ENCODE assay signal across 8 cellular contexts in genomic region chr16:30615358-30616076, GRCh38. TPM values are rescaled to one million over a fixed set of nuclear protein-coding genes. Genes with fewer than 3 reads are reported as not detected.
DNase-seq lines count a peak whose midpoint lies in the region; ATAC-seq and TF ChIP-seq lines count a peak whose summit lies in the region.

No MANE protein-coding gene starts in this region.

- no peaks in the 10 kb centered on the region for H3K79me2 ChIP-seq in PC-9 (ENCODE audit: low read depth)

- peak; percentile 81 for DNase-seq in A673 (ENCODE audit: low spot score)
- peak; percentile 57 to 77 for DNase-seq in PC-9
- DNase-seq in left ventricle myocardium superior, result peak; percentile 74
- DNase-seq in stimulated activated CD4-positive, alpha-beta T cell treated with anti-CD3 and anti-CD28 coated beads, Interleukin-2, amount 100 ng/mL, for 48 hours, result peak; percentile 82 to 83
- no peak for DNase-seq in cerebellum (ENCODE audit: low spot score)

- no peaks in the 10 kb centered on the region for H3K9me3 Mint-ChIP-seq in activated T-helper 17 cell treated with anti-CD3 and anti-CD28 coated beads, Interleukin-2, amount 50 U/mL, for 72 hours

- no peak overlapping the region for H3K27ac Mint-ChIP-seq in activated T-helper 17 cell treated with anti-CD3 and anti-CD28 coated beads, Interleukin-2, amount 50 U/mL, for 72 hours

- TF ChIP-seq CTCF in A673 (conservative IDR thresholded peaks at IDR 0.05; ENCODE audit: low read depth, low read length) (peak; percentile 93), PC-9 (conservative IDR thresholded peaks at IDR 0.05) (peak; percentile 84)

- H3K4me1 ChIP-seq in A673 (ENCODE audit: insufficient read depth, low read length, poor library complexity, severe bottlenecking) (no peaks in the 10 kb centered on the region), PC-9 (replicated peaks; ENCODE audit: insufficient read depth) (no peaks in the 10 kb centered on the region; the same call in 1 of the 2 replicates)

- BruUV-seq in A673 (replicated peaks; lab: Mats Ljungman, UMichigan) (no TSS peak), PC-9 (replicated peaks; lab: Mats Ljungman, UMichigan) (no TSS peak)

- POLR2A ChIA-PET in A673 (lab: Charles Lee; ENCODE audit: low non-redundant PET) (interaction anchor here (0.6 kb wide), 1 partner anchor 83 kb away, joined by 3 read pairs; the partner anchor contains the start of gene SRCAP), PC-9 (lab: Charles Lee; ENCODE audit: unreplicated experiment) (no interaction called here)

- no peaks in the 10 kb centered on the region for H3K36me3 ChIP-seq in A673 (ENCODE audit: insufficient read depth, low read length, poor library complexity, severe bottlenecking)
- no peaks in the 10 kb centered on the region for H3K36me3 ChIP-seq in PC-9 (ENCODE audit: low read depth)

- CTCF ChIA-PET in A673 (lab: Charles Lee) (interaction anchor here (0.5 to 2.0 kb wide), 9 partner anchors 13 to 236 kb away, joined by 3 to 18 read pairs (median 3); partner anchors contain the start of gene DCTPP1), PC-9 (lab: Charles Lee) (interaction anchor here (0.7 to 1.4 kb wide), 5 partner anchors 43 to 206 kb away, joined by 3 to 7 read pairs (median 3); partner anchors contain the start of genes DCTPP1 and FBRS)

- peaks cover 7% of the 10 kb centered on the region; the same call in 1 of the 2 replicates for H3F3A ChIP-seq in PC-9 (ENCODE audit: insufficient read depth, low read depth)

- H3K4me3 ChIP-seq in A673 (ENCODE audit: low read depth, low read length, poor library complexity, severe bottlenecking) (no peak overlapping the region), PC-9 (no peak overlapping the region)

- no peaks in the 10 kb centered on the region for H3K36me3 Mint-ChIP-seq in activated T-helper 17 cell treated with anti-CD3 and anti-CD28 coated beads, Interleukin-2, amount 50 U/mL, for 72 hours (ENCODE audit: low read depth)

- H3K27ac ChIP-seq in A673 (ENCODE audit: low read depth, low read length, poor library complexity, severe bottlenecking) (no peak overlapping the region), PC-9 (no peak overlapping the region)

- peak; percentile 62 for ATAC-seq in GM21723 (IDR thresholded peaks at IDR 0.05; ENCODE audit: unreplicated experiment)
- ATAC-seq in activated T-helper 17 cell treated with anti-CD3 and anti-CD28 coated beads, Interleukin-2, amount 50 U/mL, for 72 hours (replicated peaks), result peak; percentile 90
- peak; percentile 72 for ATAC-seq in left ventricle myocardium superior
- no peak for ATAC-seq in HG03159 (IDR thresholded peaks at IDR 0.05; ENCODE audit: unreplicated experiment)

- H3K9me2 ChIP-seq in PC-9 (ENCODE audit: insufficient read depth), result no peaks in the 10 kb centered on the region

- no peak overlapping the region for H2AFZ ChIP-seq in PC-9

- H3K27me3 Mint-ChIP-seq in activated T-helper 17 cell treated with anti-CD3 and anti-CD28 coated beads, Interleukin-2, amount 50 U/mL, for 72 hours, result no peaks in the 10 kb centered on the region

- H4K20me1 ChIP-seq in PC-9 (ENCODE audit: insufficient read depth), result no peaks in the 10 kb centered on the region

- intact Hi-C loops in A673 (cut with micrococcal nuclease; ENCODE audit: unreplicated experiment), result loop anchor here (1.0 kb wide), 1 partner anchor 185 kb away; the partner anchor contains the start of gene DCTPP1
- intact Hi-C loops in PC-9 (cut with micrococcal nuclease; ENCODE audit: unreplicated experiment), result no loop called here
- intact Hi-C loops in left ventricle myocardium superior (cut with micrococcal nuclease), result no loop called here

- no peak overlapping the region for H3K4me3 Mint-ChIP-seq in activated T-helper 17 cell treated with anti-CD3 and anti-CD28 coated beads, Interleukin-2, amount 50 U/mL, for 72 hours

- H3K27me3 ChIP-seq in A673 (replicated peaks; ENCODE audit: insufficient read depth, low read depth, low read length, poor library complexity) (no peaks in the 10 kb centered on the region), PC-9 (ENCODE audit: insufficient read depth, low read depth) (no peaks in the 10 kb centered on the region)

- H3K9me3 ChIP-seq in A673 (ENCODE audit: low read depth, low read length, poor library complexity, severe bottlenecking) (no peaks in the 10 kb centered on the region), PC-9 (ENCODE audit: insufficient read depth, low read depth) (no peaks in the 10 kb centered on the region)

- H3K4me1 Mint-ChIP-seq in activated T-helper 17 cell treated with anti-CD3 and anti-CD28 coated beads, Interleukin-2, amount 50 U/mL, for 72 hours, result no peaks in the 10 kb centered on the region

- no peak overlapping the region for H3K4me2 ChIP-seq in PC-9

RNA-seq across cellular contexts. Expression of gene ZNF689, which starts 5.3 kb away (rescaled TPM):
- total RNA-seq in A673 (2021) (18.1 and 21.1 TPM in 2 replicates), PC-9 (2021) (9.1 and 10.1 TPM in 2 replicates), left ventricle myocardium superior (4.8 TPM), cerebellum (7.2 TPM)
- 10 to 100 TPM in 1 of 2 donors, 1 to 10 TPM in 1; 5.9 to 12.1 TPM for total RNA-seq in activated T-helper 17 cell treated with anti-CD3 and anti-CD28 coated beads, Interleukin-2, amount 50 U/mL, for 72 hours

RNA-seq across cellular contexts. Expression of gene ZNF785, which starts 30.0 kb away (rescaled TPM):
- total RNA-seq in A673 (2021) (21.4 and 23.2 TPM in 2 replicates), PC-9 (2021) (30.9 and 39.8 TPM in 2 replicates), left ventricle myocardium superior (7.3 TPM), cerebellum (23.8 TPM)
- 10 to 100 TPM; 10.5 to 15.5 TPM for total RNA-seq in activated T-helper 17 cell treated with anti-CD3 and anti-CD28 coated beads, Interleukin-2, amount 50 U/mL, for 72 hours

RNA-seq across cellular contexts. Expression of gene PRR14, which starts 35.2 kb away (rescaled TPM):
- total RNA-seq in A673 (2021), result 35.7 and 44.6 TPM in 2 replicates
- 67.3 and 85.3 TPM in 2 replicates for total RNA-seq in PC-9 (2021)
- 10 to 100 TPM; 76.6 to 97.5 TPM for total RNA-seq in activated T-helper 17 cell treated with anti-CD3 and anti-CD28 coated beads, Interleukin-2, amount 50 U/mL, for 72 hours
- 22.0 TPM for total RNA-seq in left ventricle myocardium superior
- 8.4 TPM for total RNA-seq in cerebellum

RNA-seq across cellular contexts. Expression of gene FBRS, which starts 42.7 kb away (rescaled TPM):
- total RNA-seq in A673 (2021) (71.2 and 79.9 TPM in 2 replicates), PC-9 (2021) (87.5 and 128 TPM in 2 replicates), left ventricle myocardium superior (30.4 TPM), cerebellum (16.6 TPM)
- 100 to 1,000 TPM in 1 of 2 donors, 10 to 100 TPM in 1; 92.6 to 140 TPM for total RNA-seq in activated T-helper 17 cell treated with anti-CD3 and anti-CD28 coated beads, Interleukin-2, amount 50 U/mL, for 72 hours

RNA-seq across cellular contexts. Expression of gene ZNF688, which starts 44.0 kb away (rescaled TPM):
- total RNA-seq in A673 (2021) (8.5 and 9.1 TPM in 2 replicates), PC-9 (2021) (13.1 and 25.7 TPM in 2 replicates), left ventricle myocardium superior (10.0 TPM), cerebellum (8.7 TPM)
- total RNA-seq in activated T-helper 17 cell treated with anti-CD3 and anti-CD28 coated beads, Interleukin-2, amount 50 U/mL, for 72 hours, result 1 to 10 TPM; 7.3 to 9.7 TPM
